In the genomic region with DNA sequence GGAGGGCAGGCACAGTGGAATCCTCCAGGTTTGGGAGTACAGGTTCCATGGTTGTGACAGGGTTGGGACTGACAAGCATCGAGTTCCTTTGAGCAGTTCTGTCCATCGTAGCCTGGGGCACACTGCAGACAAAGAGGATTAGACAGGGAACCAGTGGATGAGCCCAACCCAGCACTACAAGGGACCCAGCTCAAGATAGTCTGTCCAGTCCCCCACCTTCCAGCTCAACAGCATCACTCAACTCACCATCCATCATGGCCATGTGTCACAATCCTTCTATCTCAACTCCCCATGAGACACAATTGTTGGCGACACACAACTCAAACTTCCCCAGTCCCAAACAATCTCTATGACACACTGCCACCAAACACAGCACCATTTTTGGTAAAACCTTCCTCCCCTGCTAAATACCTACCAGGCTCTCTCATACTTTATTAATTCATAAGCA, we compare ENCODE assay signal across 2 cellular contexts.
TF ChIP-seq lines count a peak whose summit lies in the region.

No MANE protein-coding gene starts in this region.

TF ChIP-seq in HEK293, 187 proteins besides CTCF, POLR2A, EP300 and RAD21:
- TF ChIP-seq ZNF133 (tag by site-specific recombination; IDR thresholded peaks at IDR 0.05): no peak
- TF ChIP-seq ZNF549 (tag by site-specific recombination; IDR thresholded peaks at IDR 0.05): no peak
- TF ChIP-seq, protein P1, sequence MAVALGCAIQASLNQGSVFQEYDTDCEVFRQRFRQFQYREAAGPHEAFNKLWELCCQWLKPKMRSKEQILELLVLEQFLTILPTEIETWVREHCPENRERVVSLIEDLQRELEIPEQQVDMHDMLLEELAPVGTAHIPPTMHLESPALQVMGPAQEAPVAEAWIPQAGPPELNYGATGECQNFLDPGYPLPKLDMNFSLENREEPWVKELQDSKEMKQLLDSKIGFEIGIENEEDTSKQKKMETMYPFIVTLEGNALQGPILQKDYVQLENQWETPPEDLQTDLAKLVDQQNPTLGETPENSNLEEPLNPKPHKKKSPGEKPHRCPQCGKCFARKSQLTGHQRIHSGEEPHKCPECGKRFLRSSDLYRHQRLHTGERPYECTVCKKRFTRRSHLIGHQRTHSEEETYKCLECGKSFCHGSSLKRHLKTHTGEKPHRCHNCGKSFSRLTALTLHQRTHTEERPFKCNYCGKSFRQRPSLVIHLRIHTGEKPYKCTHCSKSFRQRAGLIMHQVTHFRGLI (tag by site-specific recombination; IDR thresholded peaks at IDR 0.05): 0 out of 2 replicates have a peak, but pooled peaks have one; percentile 30
- TF ChIP-seq ZNF37A (tag by site-specific recombination; IDR thresholded peaks at IDR 0.05): no peak

TF ChIP-seq in K562, 482 proteins besides CTCF, POLR2A, EP300 and RAD21:
- no peak for TF ChIP-seq SNIP1 (IDR thresholded peaks at IDR 0.05; ENCODE audit: low read depth)
- TF ChIP-seq ZBTB1 (CRISPR knock-in tag; IDR thresholded peaks at IDR 0.05; ENCODE audit: borderline replicate concordance, low read depth): no peak
- TF ChIP-seq DPF2 (IDR thresholded peaks at IDR 0.05): no peak
- TF ChIP-seq, protein P2, sequence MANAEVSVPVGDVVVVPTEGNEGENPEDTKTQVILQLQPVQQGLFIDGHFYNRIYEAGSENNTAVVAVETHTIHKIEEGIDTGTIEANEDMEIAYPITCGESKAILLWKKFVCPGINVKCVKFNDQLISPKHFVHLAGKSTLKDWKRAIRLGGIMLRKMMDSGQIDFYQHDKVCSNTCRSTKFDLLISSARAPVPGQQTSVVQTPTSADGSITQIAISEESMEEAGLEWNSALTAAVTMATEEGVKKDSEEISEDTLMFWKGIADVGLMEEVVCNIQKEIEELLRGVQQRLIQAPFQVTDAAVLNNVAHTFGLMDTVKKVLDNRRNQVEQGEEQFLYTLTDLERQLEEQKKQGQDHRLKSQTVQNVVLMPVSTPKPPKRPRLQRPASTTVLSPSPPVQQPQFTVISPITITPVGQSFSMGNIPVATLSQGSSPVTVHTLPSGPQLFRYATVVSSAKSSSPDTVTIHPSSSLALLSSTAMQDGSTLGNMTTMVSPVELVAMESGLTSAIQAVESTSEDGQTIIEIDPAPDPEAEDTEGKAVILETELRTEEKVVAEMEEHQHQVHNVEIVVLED (CRISPR knock-in tag; IDR thresholded peaks at IDR 0.05): no peak
- no peak for TF ChIP-seq PYGO2 (tag; IDR thresholded peaks at IDR 0.05)
- no peak for TF ChIP-seq CEBPB (tag; IDR thresholded peaks at IDR 0.05)
- peak; percentile 83 for TF ChIP-seq MEIS2 (IDR thresholded peaks at IDR 0.05; ENCODE audit: partially characterized antibody)
- TF ChIP-seq, protein P3, sequence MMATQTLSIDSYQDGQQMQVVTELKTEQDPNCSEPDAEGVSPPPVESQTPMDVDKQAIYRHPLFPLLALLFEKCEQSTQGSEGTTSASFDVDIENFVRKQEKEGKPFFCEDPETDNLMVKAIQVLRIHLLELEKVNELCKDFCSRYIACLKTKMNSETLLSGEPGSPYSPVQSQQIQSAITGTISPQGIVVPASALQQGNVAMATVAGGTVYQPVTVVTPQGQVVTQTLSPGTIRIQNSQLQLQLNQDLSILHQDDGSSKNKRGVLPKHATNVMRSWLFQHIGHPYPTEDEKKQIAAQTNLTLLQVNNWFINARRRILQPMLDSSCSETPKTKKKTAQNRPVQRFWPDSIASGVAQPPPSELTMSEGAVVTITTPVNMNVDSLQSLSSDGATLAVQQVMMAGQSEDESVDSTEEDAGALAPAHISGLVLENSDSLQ (IDR thresholded peaks at IDR 0.05): peak; percentile 58; the same call in 1 of the 2 replicates
TF ChIP-seq in K562: peak in this region for 2.
